Comparison of ENCODE assay signal across 13 cellular contexts in the genomic region with DNA sequence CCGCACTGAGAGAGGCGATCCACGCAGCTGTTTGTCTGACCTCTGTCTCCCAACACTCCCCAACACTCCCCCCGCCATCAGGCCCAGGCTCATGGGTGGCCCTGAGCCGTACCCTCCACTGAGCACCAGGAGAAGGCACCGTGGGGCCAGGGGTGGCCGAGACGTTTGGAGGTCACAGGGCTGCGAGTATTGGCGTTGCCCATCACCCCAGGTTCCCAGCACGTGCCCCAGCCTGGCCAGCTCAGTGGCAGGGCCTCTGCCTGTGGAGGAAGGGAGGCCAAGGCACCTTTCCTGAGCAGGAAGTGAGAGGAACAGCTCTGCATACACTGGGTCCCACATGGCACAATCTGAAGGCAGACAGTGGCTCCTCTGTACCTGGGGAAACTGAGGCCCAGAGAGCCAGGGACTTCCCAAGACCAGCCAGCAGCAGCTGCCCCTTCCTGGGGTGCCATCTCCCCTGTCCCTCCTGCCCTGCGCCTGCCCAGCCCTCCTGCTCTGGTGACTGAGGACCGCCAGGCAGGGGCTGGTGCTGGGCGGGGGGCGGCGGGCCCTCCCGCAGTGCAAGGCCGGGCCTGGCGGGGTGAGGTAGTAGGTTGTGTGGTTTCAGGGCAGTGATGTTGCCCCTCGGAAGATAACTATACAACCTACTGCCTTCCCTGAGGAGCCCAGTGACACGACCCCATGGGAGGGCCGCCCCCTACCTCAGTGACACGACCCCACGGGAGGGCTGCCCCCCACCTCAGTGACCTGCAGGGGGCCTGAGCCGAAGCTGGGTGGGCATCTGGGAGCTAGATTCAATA. TPM values are rescaled to one million over a fixed set of nuclear protein-coding genes. Genes with fewer than 3 reads are reported as not detected.
A peak's percentile ranks its signal among the peaks of the same experiment; 100 is the strongest.
DNase-seq lines count a peak whose midpoint lies in the region; ATAC-seq and TF ChIP-seq lines count a peak whose summit lies in the region.
"Had no signal": no experiment of that assay in that cellular context is flagged by ENCODE, and none has a peak within 500 bp of the region (broad histone marks: within the 10 kb centered on the region; RNA-seq: fewer than 3 reads in every experiment).

No MANE protein-coding gene starts in this region.

- H3K9me2 ChIP-seq in HCT116 (ENCODE audit: insufficient read depth) = no peaks in the 10 kb centered on the region

- DNase-seq in HCT116 (ENCODE audit: low read depth, low spot score) = no peak
- no peak for DNase-seq in body of pancreas
- no peak for DNase-seq in lower lobe of right lung
- no peak for DNase-seq in substantia nigra (lab: John Stamatoyannopoulos, UW)
- DNase-seq in DMS114 treated with DMSO at 0.1 percent for 48 hours (lab: John Stamatoyannopoulos, UW; ENCODE audit: unreplicated experiment) = no peak
- DNase-seq in SHP77 treated with DMSO at 0.1 percent for 48 hours (lab: John Stamatoyannopoulos, UW) = no peak
- DNase-seq: DND-41, naive B cell, NCI-H2081 treated with DMSO at 0.1 percent for 48 hours, NCI-H82, SJCRH30 had no signal

- POLR2A ChIA-PET in HCT116 (lab: Charles Lee) = interaction anchor here (1.5 kb wide), 1 partner anchor 107 kb away, joined by 3 read pairs; no protein-coding TSS in a partner anchor

- no peaks in the 10 kb centered on the region for H3K27me3 ChIP-seq in HCT116 (ENCODE audit: insufficient read depth, low read length)
- H3K27me3 ChIP-seq in body of pancreas = no peaks in the 10 kb centered on the region
- no peaks in the 10 kb centered on the region for H3K27me3 ChIP-seq in lower lobe of right lung (ENCODE audit: low read depth)
- H3K27me3 ChIP-seq: SJCRH30 had no signal

- CTCF ChIA-PET in HCT116 (lab: Charles Lee) = interaction anchor here (10.7 kb wide), 1 partner anchor 107 kb away, joined by 151 read pairs; no protein-coding TSS in a partner anchor

- TF ChIP-seq CTCF in HCT116 (IDR thresholded peaks at IDR 0.05 in 2 of 3, conservative IDR thresholded peaks at IDR 0.05 in 1 of 3; ENCODE audit: borderline replicate concordance in 1 of 3, insufficient read depth in 1 of 3, low read depth in 2 of 3, low read length in 2 of 3) = no peak
- TF ChIP-seq CTCF in body of pancreas (IDR thresholded peaks at IDR 0.05) = no peak
- TF ChIP-seq CTCF in lower lobe of right lung (IDR thresholded peaks at IDR 0.05) = no peak

- TF ChIP-seq RAD21 in HCT116 (IDR thresholded peaks at IDR 0.05; ENCODE audit: low read depth) = no peak

- TF ChIP-seq POLR2A in HCT116 (IDR thresholded peaks at IDR 0.05; ENCODE audit: borderline replicate concordance, extremely low read depth, insufficient read depth, insufficient read length) (no peak), body of pancreas (IDR thresholded peaks at IDR 0.05) (no peak)

- 33 to 73% methylated on average over 7 to 20 of the region's 25 CpGs for WGBS in body of pancreas, 2 donors

- no peak overlapping the region for H3K4me2 ChIP-seq in HCT116 (ENCODE audit: low read length)

- BruUV-seq in HCT116 (replicated peaks; lab: Mats Ljungman, UMichigan) = no TSS peak

- H3K79me2 ChIP-seq in HCT116 (ENCODE audit: insufficient read depth, low read length) = no peaks in the 10 kb centered on the region

- no peak overlapping the region for H3K9ac ChIP-seq in HCT116 (ENCODE audit: low read length)

- ATAC-seq in HCT116 (no peak), body of pancreas (no peak), lower lobe of right lung (no peak), GM18907 (IDR thresholded peaks at IDR 0.05; ENCODE audit: unreplicated experiment) (no peak), HG02678 (IDR thresholded peaks at IDR 0.05; ENCODE audit: unreplicated experiment) (no peak)

- H3K4me3 ChIP-seq in HCT116 (replicated peaks in 1 of 2; ENCODE audit: low read depth in 1 of 2, low read length in 2 of 2) (no peak overlapping the region), body of pancreas (no peak overlapping the region), lower lobe of right lung (no peak overlapping the region)
- H3K4me3 ChIP-seq: SJCRH30 had no signal

- H4K20me1 ChIP-seq in HCT116 (ENCODE audit: insufficient read depth) = no peaks in the 10 kb centered on the region

- H3K36me3 ChIP-seq in HCT116 (ENCODE audit: control insufficient read depth in 1 of 2, insufficient read depth in 2 of 2, low read length in 2 of 2) = peaks cover 5 to 23% of the 10 kb centered on the region in 2 experiments; a peak in 3 of 4 replicates
- H3K36me3 ChIP-seq in body of pancreas (replicated peaks in 1 of 2; ENCODE audit: insufficient read depth in 1 of 2, low read depth in 2 of 2) = peaks cover 9 to 13% of the 10 kb centered on the region in 2 donors
- peaks cover 53% of the 10 kb centered on the region for H3K36me3 ChIP-seq in lower lobe of right lung

- intact Hi-C loops in HCT116 (cut with micrococcal nuclease) = no loop called here
- intact Hi-C loops in body of pancreas (cut with DNase I) = no loop called here
- intact Hi-C loops in lower lobe of right lung (cut with DNase I) = loop anchor here (10.0 kb wide), 1 partner anchor 109 kb away; no protein-coding TSS in a partner anchor

- H3K4me1 ChIP-seq in HCT116 (ENCODE audit: control insufficient read depth in 1 of 2, insufficient read depth in 2 of 2, low read length in 2 of 2) = peaks cover 10 to 51% of the 10 kb centered on the region in 2 experiments; a peak in 3 of 4 replicates
- peaks cover 83% of the 10 kb centered on the region for H3K4me1 ChIP-seq in body of pancreas
- peaks cover 59% of the 10 kb centered on the region for H3K4me1 ChIP-seq in lower lobe of right lung

- H3K9me3 ChIP-seq in HCT116 (ENCODE audit: control insufficient read depth in 1 of 2, insufficient read depth in 1 of 2, low read depth in 1 of 2, low read length in 2 of 2) (no peaks in the 10 kb centered on the region), body of pancreas (no peaks in the 10 kb centered on the region), lower lobe of right lung (no peaks in the 10 kb centered on the region)
- H3K9me3 ChIP-seq: SJCRH30 had no signal

- RAD21 ChIA-PET in HCT116 (lab: Charles Lee; ENCODE audit: low non-redundant PET in 1 of 2, low total read pairs in 2 of 2, uncharacterized antibody in 2 of 2, unreplicated experiment in 2 of 2) = no interaction called here

- H2AFZ ChIP-seq in HCT116 (ENCODE audit: low read depth, low read length, poor library complexity, severe bottlenecking) = no peak overlapping the region

- H3K27ac ChIP-seq in HCT116 (ENCODE audit: low read depth, low read length) (peak overlapping the region; percentile 45; the same call in 1 of the 2 replicates), body of pancreas (peak overlapping the region in 3 of 4 donors; percentile 68 to 79 (median 74)), lower lobe of right lung (peak overlapping the region; percentile 36), substantia nigra (ENCODE audit: low read depth, low read length, poor library complexity, severe bottlenecking) (peak overlapping the region; percentile 66)
- H3K27ac ChIP-seq: SJCRH30 had no signal

TF ChIP-seq in HCT116, 20 proteins besides CTCF, POLR2A, EP300 and RAD21:
- TF ChIP-seq TCF7L2 (IDR thresholded peaks at IDR 0.05; ENCODE audit: borderline replicate concordance, extremely low read depth, insufficient read depth, insufficient read length) (no peak), POLR2AphosphoS5 (IDR thresholded peaks at IDR 0.05; ENCODE audit: low read depth, low read length) (no peak), ZFX (IDR thresholded peaks at IDR 0.05) (no peak), ZNF274 (IDR thresholded peaks at IDR 0.05; ENCODE audit: low read depth, low read length) (no peak), EGR1 (IDR thresholded peaks at IDR 0.05; ENCODE audit: low read depth) (no peak), FOSL1 (IDR thresholded peaks at IDR 0.05; ENCODE audit: low read depth) (no peak), EZH2 (IDR thresholded peaks at IDR 0.05) (no peak), SP1 (IDR thresholded peaks at IDR 0.05; ENCODE audit: low read depth) (no peak), CBX3 (IDR thresholded peaks at IDR 0.05; ENCODE audit: low read depth) (no peak), CEBPB (IDR thresholded peaks at IDR 0.05; ENCODE audit: low read depth) (no peak), ELF1 (IDR thresholded peaks at IDR 0.05; ENCODE audit: borderline replicate concordance, low read depth) (no peak)
- TF ChIP-seq, protein P1, sequence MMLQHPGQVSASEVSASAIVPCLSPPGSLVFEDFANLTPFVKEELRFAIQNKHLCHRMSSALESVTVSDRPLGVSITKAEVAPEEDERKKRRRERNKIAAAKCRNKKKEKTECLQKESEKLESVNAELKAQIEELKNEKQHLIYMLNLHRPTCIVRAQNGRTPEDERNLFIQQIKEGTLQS (IDR thresholded peaks at IDR 0.05) = no peak
- TF ChIP-seq, protein P2, sequence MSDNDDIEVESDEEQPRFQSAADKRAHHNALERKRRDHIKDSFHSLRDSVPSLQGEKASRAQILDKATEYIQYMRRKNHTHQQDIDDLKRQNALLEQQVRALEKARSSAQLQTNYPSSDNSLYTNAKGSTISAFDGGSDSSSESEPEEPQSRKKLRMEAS (IDR thresholded peaks at IDR 0.05) = no peak
- TF ChIP-seq, protein P3, sequence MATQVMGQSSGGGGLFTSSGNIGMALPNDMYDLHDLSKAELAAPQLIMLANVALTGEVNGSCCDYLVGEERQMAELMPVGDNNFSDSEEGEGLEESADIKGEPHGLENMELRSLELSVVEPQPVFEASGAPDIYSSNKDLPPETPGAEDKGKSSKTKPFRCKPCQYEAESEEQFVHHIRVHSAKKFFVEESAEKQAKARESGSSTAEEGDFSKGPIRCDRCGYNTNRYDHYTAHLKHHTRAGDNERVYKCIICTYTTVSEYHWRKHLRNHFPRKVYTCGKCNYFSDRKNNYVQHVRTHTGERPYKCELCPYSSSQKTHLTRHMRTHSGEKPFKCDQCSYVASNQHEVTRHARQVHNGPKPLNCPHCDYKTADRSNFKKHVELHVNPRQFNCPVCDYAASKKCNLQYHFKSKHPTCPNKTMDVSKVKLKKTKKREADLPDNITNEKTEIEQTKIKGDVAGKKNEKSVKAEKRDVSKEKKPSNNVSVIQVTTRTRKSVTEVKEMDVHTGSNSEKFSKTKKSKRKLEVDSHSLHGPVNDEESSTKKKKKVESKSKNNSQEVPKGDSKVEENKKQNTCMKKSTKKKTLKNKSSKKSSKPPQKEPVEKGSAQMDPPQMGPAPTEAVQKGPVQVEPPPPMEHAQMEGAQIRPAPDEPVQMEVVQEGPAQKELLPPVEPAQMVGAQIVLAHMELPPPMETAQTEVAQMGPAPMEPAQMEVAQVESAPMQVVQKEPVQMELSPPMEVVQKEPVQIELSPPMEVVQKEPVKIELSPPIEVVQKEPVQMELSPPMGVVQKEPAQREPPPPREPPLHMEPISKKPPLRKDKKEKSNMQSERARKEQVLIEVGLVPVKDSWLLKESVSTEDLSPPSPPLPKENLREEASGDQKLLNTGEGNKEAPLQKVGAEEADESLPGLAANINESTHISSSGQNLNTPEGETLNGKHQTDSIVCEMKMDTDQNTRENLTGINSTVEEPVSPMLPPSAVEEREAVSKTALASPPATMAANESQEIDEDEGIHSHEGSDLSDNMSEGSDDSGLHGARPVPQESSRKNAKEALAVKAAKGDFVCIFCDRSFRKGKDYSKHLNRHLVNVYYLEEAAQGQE (IDR thresholded peaks at IDR 0.05; ENCODE audit: low read depth) = no peak

RNA-seq across cellular contexts. Expression of a gene that starts 37.0 kb away (rescaled TPM):
- 14.5 TPM for total RNA-seq in HCT116 (2021; ENCODE audit: unreplicated experiment)
- 4.8 and 5.6 TPM in 2 replicates for polyA plus RNA-seq in HCT116 (2012)
- total RNA-seq in body of pancreas = 10 to 100 TPM; 15.8 to 19.8 TPM
- total RNA-seq in lower lobe of right lung = 20.5 TPM
